15 cellular contexts compared by ENCODE assay signal in genomic region chr3:107112356-107112755, GRCh38.
DNase-seq lines count a peak whose midpoint lies in the region; ATAC-seq and TF ChIP-seq lines count a peak whose summit lies in the region.
"Had no signal": no experiment of that assay in that cellular context is flagged by ENCODE, and none has a peak within 500 bp of the region (broad histone marks: within the 10 kb centered on the region; RNA-seq: fewer than 3 reads in every experiment).

No MANE protein-coding gene starts in this region.

- no peak overlapping the region for H3K56ac ChIP-seq in IMR-90 (ENCODE audit: extremely low read depth, insufficient read depth, low read length)

- TF ChIP-seq POLR2A in IMR-90 (IDR thresholded peaks at IDR 0.05; ENCODE audit: low read depth, low read length) (no peak), tibial nerve (IDR thresholded peaks at IDR 0.05) (no peak)

- H3K4me2 ChIP-seq in IMR-90 (ENCODE audit: low read depth, low read length), result no peak overlapping the region

- no peak overlapping the region for H2BK20ac ChIP-seq in IMR-90 (ENCODE audit: low read depth, low read length)

- no peak overlapping the region for H4K91ac ChIP-seq in IMR-90 (ENCODE audit: insufficient read depth, low read depth, low read length)

- no CpG with 5 or more reads among the region's 1 CpG for WGBS in IMR-90 (ENCODE audit: extremely low coverage in 2 of 2, insufficient read length in 1 of 2), 2 experiments
- 54 to 71% methylated on average over 1 of the region's 1 CpG for WGBS in tibial nerve, 2 donors

- no TSS peak for BruUV-seq in IMR-90 (replicated peaks; lab: Mats Ljungman, UMichigan)

- no peaks in the 10 kb centered on the region for H3K9me3 Mint-ChIP-seq in nephron
- H3K9me3 Mint-ChIP-seq: CD4-positive, alpha-beta T cell had no signal

- H3K23ac ChIP-seq in IMR-90 (ENCODE audit: low read depth, low read length), result no peak overlapping the region

- no peak for TF ChIP-seq RAD21 in IMR-90 (IDR thresholded peaks at IDR 0.05; ENCODE audit: low read length)

- TF ChIP-seq CTCF in HEK293 (tag by site-specific recombination; IDR thresholded peaks at IDR 0.05) (no peak), IMR-90 (conservative IDR thresholded peaks at IDR 0.05; ENCODE audit: low read depth, low read length) (no peak), nephron (IDR thresholded peaks at IDR 0.05; ENCODE audit: unreplicated experiment in 3 of 3) (no peak), tibial nerve (IDR thresholded peaks at IDR 0.05) (no peak)

- H3K36me3 Mint-ChIP-seq in nephron (ENCODE audit: low read depth), result no peaks in the 10 kb centered on the region

- no peak overlapping the region for H2AK9ac ChIP-seq in IMR-90 (replicated peaks; ENCODE audit: low read depth, low read length, poor library complexity)

- H4K5ac ChIP-seq in IMR-90 (ENCODE audit: low read depth, low read length), result no peak overlapping the region

- H3K14ac ChIP-seq in IMR-90 (replicated peaks; ENCODE audit: low read depth, low read length), result no peak overlapping the region

- intact Hi-C loops in IMR-90 (cut with micrococcal nuclease), result no loop called here

- ATAC-seq in IMR-90 (ENCODE audit: low read depth) (no peak), SK-N-SH treated with all-trans-retinoic acid at 6 μM for 48 hours (no peak)
- ATAC-seq: HCT116 had no signal

- no peak overlapping the region for H2BK120ac ChIP-seq in IMR-90 (ENCODE audit: low read depth, low read length)

- POLR2A ChIA-PET in HEK293 (lab: Yijun Ruan, JAX), result no interaction called here
- POLR2A ChIA-PET in IMR-90 (lab: Charles Lee; ENCODE audit: unreplicated experiment), result no interaction called here

- no peak overlapping the region for H2AK5ac ChIP-seq in IMR-90 (ENCODE audit: low read depth, low read length)

- in situ Hi-C loops in IMR-90 (cut with MboI; ENCODE audit: low sequenced_read_pairs), result no loop called here

- no peak overlapping the region for H2BK5ac ChIP-seq in IMR-90 (ENCODE audit: low read depth, low read length, poor library complexity, severe bottlenecking)

- no peaks in the 10 kb centered on the region for H3K9me1 ChIP-seq in IMR-90 (ENCODE audit: insufficient read depth, low read length)

- H4K20me1 ChIP-seq in IMR-90 (ENCODE audit: insufficient read depth, low read length), result no peaks in the 10 kb centered on the region

- no peak overlapping the region for H2AFZ ChIP-seq in IMR-90 (replicated peaks; ENCODE audit: low read length, poor library complexity)

- H2BK15ac ChIP-seq in IMR-90 (ENCODE audit: low read depth, low read length), result no peak overlapping the region

- H3K36me3 ChIP-seq in HEK293 (ENCODE audit: control insufficient read depth in 2 of 2, insufficient read depth in 1 of 2, low read length in 2 of 2), result no peaks in the 10 kb centered on the region
- H3K36me3 ChIP-seq in IMR-90 (ENCODE audit: control insufficient read depth, insufficient read depth, low read length), result no peaks in the 10 kb centered on the region
- H3K36me3 ChIP-seq in tibial nerve, result no peaks in the 10 kb centered on the region

- H3K27ac Mint-ChIP-seq in nephron, result peak overlapping the region; percentile 78 to 89 (median 80)
- H3K27ac Mint-ChIP-seq: CD4-positive, alpha-beta T cell had no signal

- no peak overlapping the region for H3K18ac ChIP-seq in IMR-90 (ENCODE audit: low read depth, low read length)

- dilution Hi-C loops in IMR-90 (cut with HindIII; ENCODE audit: low sequenced_read_pairs, unreplicated experiment), result no loop called here

- no peak for TF ChIP-seq EP300 in tibial nerve (IDR thresholded peaks at IDR 0.05)

- no peak overlapping the region for H3K9ac ChIP-seq in IMR-90 (ENCODE audit: low read depth, low read length)

- CTCF ChIA-PET in HEK293 (lab: Yijun Ruan, JAX), result interaction anchor here (0.7 kb wide), 1 partner anchor 397 kb away, joined by 3 read pairs; no protein-coding TSS in a partner anchor
- CTCF ChIA-PET in IMR-90 (lab: Yijun Ruan, JAX), result no interaction called here

- DNase-seq in IMR-90 (no peak), cerebellum (ENCODE audit: low spot score) (no peak), tibial nerve (ENCODE audit: low spot score in 2 of 2) (no peak), putamen (ENCODE audit: low spot score) (no peak)
- DNase-seq: AML-193; Caco-2; CD4-positive, alpha-beta T cell; GOT3; H7; KG1 had no signal

- H3K4me1 Mint-ChIP-seq in nephron, result peaks cover 44% of the 10 kb centered on the region

- no peak overlapping the region for H4K8ac ChIP-seq in IMR-90 (ENCODE audit: low read depth in 2 of 2, low read length in 2 of 2)

- no peaks in the 10 kb centered on the region for H3K27me3 Mint-ChIP-seq in nephron (ENCODE audit: low read depth)

- H3K27ac ChIP-seq in HEK293 (ENCODE audit: extremely low read depth, low read depth, low read length) (no peak overlapping the region), IMR-90 (ENCODE audit: insufficient read depth, low read length) (no peak overlapping the region), tibial nerve (no peak overlapping the region)
- H3K27ac ChIP-seq: C4-2B had no signal

- H3K4me3 ChIP-seq in HEK293 (ENCODE audit: low read depth, low read length) (no peak overlapping the region), IMR-90 (ENCODE audit: insufficient read depth, low read depth, low read length) (no peak overlapping the region), tibial nerve (no peak overlapping the region)

- no peak overlapping the region for H3K4ac ChIP-seq in IMR-90 (ENCODE audit: low read depth, low read length)

- H3K27me3 ChIP-seq in IMR-90 (ENCODE audit: control insufficient read depth, insufficient read depth, low read length) (no peaks in the 10 kb centered on the region), tibial nerve (no peaks in the 10 kb centered on the region)

- H3K4me3 Mint-ChIP-seq in nephron, result no peak overlapping the region
- H3K4me3 Mint-ChIP-seq: CD4-positive, alpha-beta T cell had no signal

- H3K9me3 ChIP-seq in HEK293 (ENCODE audit: control insufficient read depth, insufficient read depth, low read depth, low read length) (no peaks in the 10 kb centered on the region), IMR-90 (ENCODE audit: control insufficient read depth, insufficient read depth, low read length) (no peaks in the 10 kb centered on the region), tibial nerve (no peaks in the 10 kb centered on the region)
- H3K9me3 ChIP-seq: Caco-2 had no signal

- H3K4me1 ChIP-seq in HEK293 (ENCODE audit: control insufficient read depth, insufficient read depth, low read length), result no peaks in the 10 kb centered on the region
- H3K4me1 ChIP-seq in IMR-90 (ENCODE audit: control insufficient read depth, insufficient read depth, low read length), result no peaks in the 10 kb centered on the region
- H3K4me1 ChIP-seq in tibial nerve, result no peaks in the 10 kb centered on the region
- H3K4me1 ChIP-seq: Caco-2 had no signal

- no peaks in the 10 kb centered on the region for H3K79me1 ChIP-seq in IMR-90 (ENCODE audit: low read depth in 1 of 2, low read length in 2 of 2)

TF ChIP-seq in HEK293, 187 proteins besides CTCF, POLR2A, EP300 and RAD21 (continues in another document):
- no peak for TF ChIP-seq ZNF548 (tag by site-specific recombination; IDR thresholded peaks at IDR 0.05)
- TF ChIP-seq KLF17 (tag by site-specific recombination; IDR thresholded peaks at IDR 0.05), result no peak

TF ChIP-seq in IMR-90, 13 proteins besides CTCF, POLR2A, EP300 and RAD21:
- TF ChIP-seq MAFK (IDR thresholded peaks at IDR 0.05; ENCODE audit: low read depth, low read length), result peak; percentile 35; the same call in 1 of the 2 replicates
- TF ChIP-seq ELK1 (IDR thresholded peaks at IDR 0.05; ENCODE audit: borderline replicate concordance, low read depth, low read length), result no peak

TF ChIP-seq in SK-N-SH treated with all-trans-retinoic acid at 6 μM for 48 hours, 23 proteins besides CTCF, POLR2A, EP300 and RAD21:
- peak; percentile 59 for TF ChIP-seq ISL1 (CRISPR knock-in tag; IDR thresholded peaks at IDR 0.05)
- TF ChIP-seq ZFP30 (CRISPR knock-in tag; IDR thresholded peaks at IDR 0.05), result no peak
